Comparison of ENCODE assay signal across 11 cellular contexts in the genomic region with DNA sequence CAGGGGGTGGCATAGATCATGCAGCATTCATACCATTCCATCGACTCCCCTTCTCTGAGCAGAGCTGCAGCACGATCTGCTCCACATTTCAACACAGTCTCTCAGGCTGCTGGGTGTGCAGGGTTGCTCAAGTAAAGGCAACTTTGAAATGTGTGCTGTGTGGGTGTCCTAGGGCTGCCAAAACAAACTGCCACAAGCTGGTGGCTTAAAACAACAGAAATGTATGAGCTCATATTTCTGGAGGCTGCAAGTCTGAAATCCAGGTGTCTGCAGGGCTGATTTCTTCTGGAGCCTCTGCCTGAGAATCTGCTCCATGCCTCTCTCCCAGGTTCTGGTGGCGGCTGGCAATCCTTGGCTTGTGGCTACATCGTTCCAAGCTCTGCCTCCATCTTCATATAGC.
DNase-seq lines count a peak whose midpoint lies in the region; ATAC-seq and TF ChIP-seq lines count a peak whose summit lies in the region.
"Had no signal": no experiment of that assay in that cellular context is flagged by ENCODE, and none has a peak within 500 bp of the region (broad histone marks: within the 10 kb centered on the region; RNA-seq: fewer than 3 reads in every experiment).

No MANE protein-coding gene starts in this region.

- H4K20me1 ChIP-seq in PC-9 (ENCODE audit: insufficient read depth) = no peaks in the 10 kb centered on the region

- no peaks in the 10 kb centered on the region for H3K27me3 ChIP-seq in PC-9 (ENCODE audit: insufficient read depth, low read depth)
- H3K27me3 ChIP-seq: stomach had no signal

- BruUV-seq in PC-9 (replicated peaks; lab: Mats Ljungman, UMichigan) = no TSS peak

- TF ChIP-seq CTCF in PC-9 (conservative IDR thresholded peaks at IDR 0.05) = no peak

- POLR2A ChIA-PET in PC-9 (lab: Charles Lee; ENCODE audit: unreplicated experiment) = no interaction called here

- H3K27ac ChIP-seq in PC-9 = peak overlapping the region; percentile 28; the same call in 1 of the 2 replicates
- peak overlapping the region; percentile 80 for H3K27ac ChIP-seq in epithelial cell of prostate
- H3K27ac ChIP-seq: stomach had no signal

- H3K4me3 ChIP-seq in PC-9 = no peak overlapping the region
- H3K4me3 ChIP-seq: stomach had no signal

- no peaks in the 10 kb centered on the region for H3K9me2 ChIP-seq in PC-9 (ENCODE audit: insufficient read depth)

- peaks cover 17% of the 10 kb centered on the region for H3F3A ChIP-seq in PC-9 (ENCODE audit: insufficient read depth, low read depth)

- H3K4me1 ChIP-seq in PC-9 (replicated peaks; ENCODE audit: insufficient read depth) = peaks cover 52% of the 10 kb centered on the region

- no peak for ATAC-seq in Right ventricle myocardium superior (ENCODE audit: poor library complexity)

- CTCF ChIA-PET in PC-9 (lab: Charles Lee) = no interaction called here

- intact Hi-C loops in PC-9 (cut with micrococcal nuclease; ENCODE audit: unreplicated experiment) = loop anchor here (5.0 kb wide), 1 partner anchor 68 kb away; a partner anchor contains a TSS
- intact Hi-C loops in posterior cingulate gyrus (cut with DNase I) = no loop called here
- intact Hi-C loops in cardiac septum (cut with DNase I) = no loop called here
- intact Hi-C loops in Right ventricle myocardium superior (cut with DNase I) = no loop called here

- DNase-seq in GM03348 (ENCODE audit: low spot score) (peak; percentile 48), PC-9 (peak in 1 of 2 experiments; percentile 67), epithelial cell of prostate (ENCODE audit: low read depth, low spot score) (peak; percentile 26), posterior cingulate gyrus (peak in 7 of 10 donors; percentile 10 to 87 (median 50)), cardiac septum (ENCODE audit: low spot score) (no peak), HK-2 (ENCODE audit: unreplicated experiment) (no peak), Right ventricle myocardium superior (no peak), NCI-H2227 treated with DMSO at 0.1 percent for 48 hours (lab: John Stamatoyannopoulos, UW) (no peak)
- DNase-seq: Calu3, KG1, stomach had no signal

- H3K36me3 ChIP-seq in PC-9 (ENCODE audit: low read depth) = no peaks in the 10 kb centered on the region
- H3K36me3 ChIP-seq: stomach had no signal

- peak overlapping the region; percentile 31; the same call in 1 of the 2 replicates for H3K4me2 ChIP-seq in PC-9

- H3K79me2 ChIP-seq in PC-9 (ENCODE audit: low read depth) = no peaks in the 10 kb centered on the region

- H3K9me3 ChIP-seq in PC-9 (ENCODE audit: insufficient read depth, low read depth) = no peaks in the 10 kb centered on the region
- H3K9me3 ChIP-seq: stomach had no signal

- 0 out of 2 replicates have a peak overlapping the region, but pooled peaks have one; percentile 31 for H2AFZ ChIP-seq in PC-9

Comparison
In these comparisons a context has a peak if more than half of its experiments do, and no peak if none do; other contexts are left out.
1. DNase-seq: peak in GM03348 (single experiment), epithelial cell of prostate (single experiment) and posterior cingulate gyrus (7 of 10); none in cardiac septum (single experiment), HK-2 (single experiment), Right ventricle myocardium superior (single experiment) and NCI-H2227 treated with DMSO at 0.1 percent for 48 hours (single experiment).